1 cellular context compared by ENCODE assay signal in genomic region chr11:73974611-73975478, GRCh38.
A peak's percentile ranks its signal among the peaks of the same experiment; 100 is the strongest.
TF ChIP-seq lines count a peak whose summit lies in the region.

No MANE protein-coding gene starts in this region.

TF ChIP-seq in K562, 482 proteins besides CTCF, POLR2A, EP300 and RAD21:
- TF ChIP-seq REST (CRISPR knock-in tag; IDR thresholded peaks at IDR 0.05; ENCODE audit: low read depth) (no peak), RBFOX2 (IDR thresholded peaks at IDR 0.05; ENCODE audit: low read depth, low read length) (0 out of 2 replicates have a peak, but pooled peaks have one; percentile 6)
TF ChIP-seq in K562: peak in this region for 1.
